Comparison of ENCODE assay signal across 8 cellular contexts in the genomic region with DNA sequence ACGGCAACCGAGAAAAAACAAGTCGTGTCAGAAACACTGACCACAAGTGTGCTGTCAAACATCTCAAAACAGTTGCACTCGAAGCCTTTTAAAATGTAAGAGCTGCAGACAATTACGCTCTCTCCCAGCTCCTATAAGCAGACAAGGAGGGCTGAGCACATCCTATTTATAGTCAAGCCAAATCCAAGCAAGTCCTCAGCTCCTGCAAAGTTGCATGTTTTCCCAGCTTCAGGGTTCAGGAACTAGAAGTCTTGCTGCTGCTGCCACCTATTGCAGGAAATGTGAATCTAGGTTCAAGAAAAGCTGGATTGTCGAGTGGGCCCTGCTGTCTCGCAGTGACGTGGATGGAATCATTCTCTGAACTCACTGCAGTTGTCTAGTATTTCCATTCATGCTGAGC. TPM values are rescaled to one million over a fixed set of nuclear protein-coding genes. Genes with fewer than 3 reads are reported as not detected.
A peak's percentile ranks its signal among the peaks of the same experiment; 100 is the strongest.
DNase-seq lines count a peak whose midpoint lies in the region; ATAC-seq and TF ChIP-seq lines count a peak whose summit lies in the region.

No MANE protein-coding gene starts in this region.

- no peak for ATAC-seq in effector memory CD8-positive, alpha-beta T cell (replicated peaks)
- ATAC-seq in GM21447 (IDR thresholded peaks at IDR 0.05; ENCODE audit: unreplicated experiment) (no peak), HG02884 (IDR thresholded peaks at IDR 0.05; ENCODE audit: unreplicated experiment) (no peak)

- no peak overlapping the region for H3K27ac ChIP-seq in endodermal cell (ENCODE audit: low read depth, low read length)
- no peak overlapping the region for H3K27ac ChIP-seq in neuronal stem cell (replicated peaks; ENCODE audit: low read length)

- no peaks in the 10 kb centered on the region for H3K9me3 ChIP-seq in endodermal cell (ENCODE audit: control insufficient read depth, low read length)
- H3K9me3 ChIP-seq in neuronal stem cell (replicated peaks in 1 of 2; ENCODE audit: control insufficient read depth in 2 of 2, insufficient read depth in 1 of 2, low read depth in 1 of 2, low read length in 2 of 2) = no peaks in the 10 kb centered on the region

- peaks cover 9% of the 10 kb centered on the region for H3K27me3 Mint-ChIP-seq in endodermal cell (ENCODE audit: insufficient read depth)
- H3K27me3 Mint-ChIP-seq in effector memory CD8-positive, alpha-beta T cell = peaks cover 51 to 63% of the 10 kb centered on the region in 2 donors

- no peak overlapping the region for H3K4me2 ChIP-seq in neuronal stem cell (ENCODE audit: insufficient read depth, low read length, poor library complexity, severe bottlenecking)

- H3K14ac ChIP-seq in neuronal stem cell (ENCODE audit: low read length) = no peak overlapping the region

- H3K36me3 Mint-ChIP-seq in endodermal cell (ENCODE audit: low read depth) = no peaks in the 10 kb centered on the region
- H3K36me3 Mint-ChIP-seq in effector memory CD8-positive, alpha-beta T cell (ENCODE audit: insufficient read depth) = no peaks in the 10 kb centered on the region

- no peak overlapping the region for H4K91ac ChIP-seq in neuronal stem cell (ENCODE audit: low read depth, low read length, poor library complexity)

- H3K36me3 ChIP-seq in endodermal cell (ENCODE audit: control insufficient read depth, insufficient read depth, low read length) (no peaks in the 10 kb centered on the region), neuronal stem cell (replicated peaks in 1 of 2; ENCODE audit: control insufficient read depth in 2 of 2, insufficient read depth in 2 of 2, low read length in 2 of 2) (no peaks in the 10 kb centered on the region)

- no peaks in the 10 kb centered on the region for H3K9me3 Mint-ChIP-seq in endodermal cell
- peaks cover 11 to 14% of the 10 kb centered on the region in 2 donors for H3K9me3 Mint-ChIP-seq in effector memory CD8-positive, alpha-beta T cell

- no peak overlapping the region for H3K4ac ChIP-seq in neuronal stem cell (ENCODE audit: low read length)

- H2BK120ac ChIP-seq in neuronal stem cell (ENCODE audit: low read depth, low read length) = no peak overlapping the region

- no peak overlapping the region for H2BK15ac ChIP-seq in neuronal stem cell (ENCODE audit: low read length)

- no peaks in the 10 kb centered on the region for H3K79me1 ChIP-seq in neuronal stem cell (ENCODE audit: low read depth, low read length)

- no peak overlapping the region for H3K27ac Mint-ChIP-seq in endodermal cell
- H3K27ac Mint-ChIP-seq in effector memory CD8-positive, alpha-beta T cell = no peak overlapping the region

- H4K8ac ChIP-seq in neuronal stem cell (ENCODE audit: low read depth, low read length) = no peak overlapping the region

- H3K9ac ChIP-seq in endodermal cell (ENCODE audit: extremely low read depth, low read length, poor library complexity, severe bottlenecking) (no peak overlapping the region), neuronal stem cell (ENCODE audit: low read depth, low read length, poor library complexity) (no peak overlapping the region)

- H3K23ac ChIP-seq in neuronal stem cell (ENCODE audit: low read depth, low read length, poor library complexity) = no peak overlapping the region

- no peak overlapping the region for H2BK12ac ChIP-seq in neuronal stem cell (ENCODE audit: low read length)

- H3K4me3 ChIP-seq in endodermal cell (ENCODE audit: low read length) = no peak overlapping the region
- H3K4me3 ChIP-seq in neuronal stem cell (ENCODE audit: low read length in 2 of 2) = no peak overlapping the region

- no peaks in the 10 kb centered on the region for H3K4me1 ChIP-seq in endodermal cell (ENCODE audit: control insufficient read depth, insufficient read depth, low read length)
- no peaks in the 10 kb centered on the region for H3K4me1 ChIP-seq in neuronal stem cell (ENCODE audit: control insufficient read depth in 2 of 2, insufficient read depth in 1 of 2, low read depth in 1 of 2, low read length in 2 of 2)

- no peaks in the 10 kb centered on the region for H3K27me3 ChIP-seq in endodermal cell (ENCODE audit: control insufficient read depth, insufficient read depth, low read length, poor library complexity, severe bottlenecking)
- H3K27me3 ChIP-seq in neuronal stem cell (ENCODE audit: control insufficient read depth in 3 of 3, insufficient read depth in 3 of 3, low read depth in 1 of 3, low read length in 3 of 3) = no peaks in the 10 kb centered on the region

- peak; percentile 31 for DNase-seq in EL
- peak; percentile 38 for DNase-seq in NCI-H2196 treated with DMSO at 0.1 percent for 48 hours (lab: John Stamatoyannopoulos, UW; ENCODE audit: unreplicated experiment)
- DNase-seq in endodermal cell = peak; percentile 70
- DNase-seq in neuronal stem cell (ENCODE audit: low spot score) = peak; percentile 18
- DNase-seq in effector memory CD8-positive, alpha-beta T cell = no peak
- DNase-seq in NCI-H128 (lab: John Stamatoyannopoulos, UW; ENCODE audit: unreplicated experiment) = no peak

- H2AK5ac ChIP-seq in neuronal stem cell (ENCODE audit: low read depth, low read length) = no peak overlapping the region

- no peak overlapping the region for H2BK5ac ChIP-seq in neuronal stem cell (ENCODE audit: low read length)

- WGBS in endodermal cell (ENCODE audit: insufficient coverage in 1 of 2, insufficient read length in 1 of 2), 2 experiments = 75 to 89% methylated on average over 5 to 8 of the region's 8 CpGs
- WGBS in neuronal stem cell (ENCODE audit: extremely low coverage in 2 of 2, insufficient read length in 2 of 2, insufficient replicate concordance in 1 of 2), 2 donors = no CpG with 5 or more reads among the region's 8 CpGs

- H3K4me3 Mint-ChIP-seq in endodermal cell = no peak overlapping the region
- H3K4me3 Mint-ChIP-seq in effector memory CD8-positive, alpha-beta T cell = no peak overlapping the region

- H3K18ac ChIP-seq in neuronal stem cell (ENCODE audit: low read length) = no peak overlapping the region

- no peak overlapping the region for H2AFZ ChIP-seq in neuronal stem cell (ENCODE audit: low read length)

- TF ChIP-seq CTCF in endodermal cell (conservative IDR thresholded peaks at IDR 0.05) = peak; percentile 69

- H3K4me1 Mint-ChIP-seq in endodermal cell = no peaks in the 10 kb centered on the region
- H3K4me1 Mint-ChIP-seq in effector memory CD8-positive, alpha-beta T cell (ENCODE audit: low read depth in 2 of 2) = no peaks in the 10 kb centered on the region

RNA-seq across cellular contexts. Expression of a gene that starts 15.5 kb away (rescaled TPM):
- 1 to 10 TPM; 1.8 to 2.0 TPM for total RNA-seq in endodermal cell
- polyA plus RNA-seq in endodermal cell (2013, experiment 1 of 2) = 1.7 TPM
- 0.83 TPM for polyA plus RNA-seq in endodermal cell (2013, experiment 2 of 2)
- 0.49 TPM for polyA plus RNA-seq in neuronal stem cell (2013, experiment 1 of 2)
- polyA plus RNA-seq in neuronal stem cell (2013, experiment 2 of 2) = 0.48 TPM

Comparison
In these comparisons a context has a peak if more than half of its experiments do, and no peak if none do; other contexts are left out.
1. DNase-seq: peak in EL (single experiment), NCI-H2196 treated with DMSO at 0.1 percent for 48 hours (single experiment), endodermal cell (single experiment) and neuronal stem cell (single experiment); none in effector memory CD8-positive, alpha-beta T cell (0 of 3) and NCI-H128 (single experiment).